Comparison of ENCODE assay signal across 1 cellular context in genomic region chr3:5019411-5020261, GRCh38.
A peak's percentile ranks its signal among the peaks of the same experiment; 100 is the strongest.
TF ChIP-seq lines count a peak whose summit lies in the region.

No MANE protein-coding gene starts in this region.

TF ChIP-seq in K562, 482 proteins besides CTCF, POLR2A, EP300 and RAD21 (continued from another document and continues in another):
- TF ChIP-seq CGGBP1 (CRISPR knock-in tag; IDR thresholded peaks at IDR 0.05): no peak
- no peak for TF ChIP-seq FOS (IDR thresholded peaks at IDR 0.05; ENCODE audit: extremely low read depth, insufficient read length)
- peak in 1 of 2 experiments; percentile 50; a peak in 1 of 4 replicates for TF ChIP-seq ZNF318 (IDR thresholded peaks at IDR 0.05; ENCODE audit: borderline replicate concordance in 1 of 2, low read depth in 1 of 2)
- TF ChIP-seq CREB3L1 (IDR thresholded peaks at IDR 0.05; ENCODE audit: borderline replicate concordance, low read depth): peak; percentile 27; the same call in 1 of the 2 replicates
- TF ChIP-seq NR2F6 (CRISPR knock-in tag; IDR thresholded peaks at IDR 0.05): no peak
- TF ChIP-seq RUNX1 (IDR thresholded peaks at IDR 0.05; ENCODE audit: low read depth): peak; percentile 63; the same call in 1 of the 2 replicates
- TF ChIP-seq MYBL2 (IDR thresholded peaks at IDR 0.05; ENCODE audit: low read depth): no peak
- no peak for TF ChIP-seq MYBL2 (CRISPR knock-in tag; IDR thresholded peaks at IDR 0.05; ENCODE audit: borderline replicate concordance)
- 0 out of 2 replicates have a peak, but pooled peaks have one; percentile 18 for TF ChIP-seq PTRF (tag; IDR thresholded peaks at IDR 0.05)
- no peak for TF ChIP-seq ZNF695 (CRISPR knock-in tag; IDR thresholded peaks at IDR 0.05)
- TF ChIP-seq NCOR1 (IDR thresholded peaks at IDR 0.05): no peak
- no peak for TF ChIP-seq FOXA1 (IDR thresholded peaks at IDR 0.05; ENCODE audit: borderline replicate concordance)
- TF ChIP-seq BCOR (IDR thresholded peaks at IDR 0.05): peak; percentile 100
- no peak for TF ChIP-seq SMC3 (conservative IDR thresholded peaks at IDR 0.05; ENCODE audit: insufficient read depth, low read depth, low read length)
- TF ChIP-seq ZNF197 (CRISPR knock-in tag; IDR thresholded peaks at IDR 0.05; ENCODE audit: low read depth): peak; percentile 78; the same call in 1 of the 2 replicates
- no peak for TF ChIP-seq CHAMP1 (IDR thresholded peaks at IDR 0.05)
- 0 out of 2 replicates have a peak, but pooled peaks have one; percentile 35 for TF ChIP-seq GTF2E2 (tag; IDR thresholded peaks at IDR 0.05)
- no peak for TF ChIP-seq EGR1 (conservative IDR thresholded peaks at IDR 0.05)
- TF ChIP-seq RBFOX2 (IDR thresholded peaks at IDR 0.05; ENCODE audit: low read depth, low read length): peak; percentile 57
- peak; percentile 92 for TF ChIP-seq NFE2 (IDR thresholded peaks at IDR 0.05; ENCODE audit: low read depth)
- TF ChIP-seq THRA (IDR thresholded peaks at IDR 0.05): no peak
- TF ChIP-seq HNRNPL (IDR thresholded peaks at IDR 0.05; ENCODE audit: low read depth, low read length): no peak
- no peak for TF ChIP-seq THAP7 (CRISPR knock-in tag; IDR thresholded peaks at IDR 0.05)
- TF ChIP-seq BRD4 (IDR thresholded peaks at IDR 0.05): peak; percentile 56; the same call in 1 of the 2 replicates
- no peak for TF ChIP-seq SAFB2 (IDR thresholded peaks at IDR 0.05; ENCODE audit: borderline replicate concordance, low read depth, low read length, severe bottlenecking)
- no peak for TF ChIP-seq HMG20A (CRISPR knock-in tag; conservative IDR thresholded peaks at IDR 0.05)
- peak; percentile 58; the same call in 1 of the 2 replicates for TF ChIP-seq NKRF (IDR thresholded peaks at IDR 0.05; ENCODE audit: borderline replicate concordance)
- TF ChIP-seq ZBTB8A (IDR thresholded peaks at IDR 0.05; ENCODE audit: partially characterized antibody): no peak
- TF ChIP-seq ZBTB34 (CRISPR knock-in tag; IDR thresholded peaks at IDR 0.05): no peak
- no peak for TF ChIP-seq ZC3H4 (CRISPR knock-in tag; IDR thresholded peaks at IDR 0.05; ENCODE audit: borderline replicate concordance)
- TF ChIP-seq ZBED1 (IDR thresholded peaks at IDR 0.05): 0 out of 2 replicates have a peak, but pooled peaks have one; percentile 40
- no peak for TF ChIP-seq ZNF764 (CRISPR knock-in tag; IDR thresholded peaks at IDR 0.05; ENCODE audit: low read depth)
- TF ChIP-seq ETV1 (tag; conservative IDR thresholded peaks at IDR 0.05; ENCODE audit: low read depth): peak; percentile 68; the same call in 1 of the 2 replicates
- TF ChIP-seq ZNF140 (CRISPR knock-in tag; IDR thresholded peaks at IDR 0.05): no peak
- peak; percentile 99 for TF ChIP-seq ZNF316 (IDR thresholded peaks at IDR 0.05)
- peak; percentile 80 for TF ChIP-seq ZNF24 (IDR thresholded peaks at IDR 0.05)
- peak; percentile 61; the same call in 1 of the 2 replicates for TF ChIP-seq STAT6 (CRISPR knock-in tag; IDR thresholded peaks at IDR 0.05)
- no peak for TF ChIP-seq ZNF232 (CRISPR knock-in tag; IDR thresholded peaks at IDR 0.05)
